ENCODE assay signal across 1 cellular context in the genomic region with DNA sequence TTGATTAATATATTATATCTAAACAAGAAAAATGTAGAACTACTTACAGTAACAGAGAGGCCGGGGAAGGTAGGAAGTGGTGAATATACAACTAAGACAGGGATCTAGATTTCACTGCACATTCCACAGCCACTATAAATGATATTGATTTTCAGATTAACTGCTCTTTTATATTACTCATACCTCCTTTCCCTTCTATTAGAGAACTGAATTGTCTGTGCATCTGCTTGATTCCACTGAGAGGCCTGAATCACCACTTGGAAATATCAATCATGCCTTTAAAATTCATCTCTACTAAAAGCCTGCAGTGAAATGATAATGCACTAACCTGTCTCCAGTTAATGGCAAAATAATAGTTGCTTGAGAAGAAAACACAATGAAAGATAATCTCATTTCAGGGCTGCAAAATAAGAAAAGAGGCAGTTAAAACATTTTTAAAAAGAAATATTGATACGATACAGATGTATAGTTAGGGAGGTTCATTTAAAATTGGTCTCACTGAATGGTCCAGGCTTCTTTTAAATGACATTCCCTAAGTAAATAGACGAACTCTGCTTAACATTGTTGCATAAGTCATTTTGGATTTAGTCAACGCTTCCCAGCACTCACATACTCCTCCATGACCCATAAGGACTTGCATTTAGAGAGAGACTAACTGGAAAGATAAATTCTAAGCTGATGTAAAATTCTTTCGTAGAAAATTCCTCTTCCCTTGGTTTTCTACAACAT.
TF ChIP-seq lines count a peak whose summit lies in the region.

No MANE protein-coding gene starts in this region.

TF ChIP-seq in GM12878, 131 proteins besides CTCF, POLR2A, EP300 and RAD21:
- TF ChIP-seq BCLAF1 (IDR thresholded peaks at IDR 0.05) (no peak), SMARCA5 (IDR thresholded peaks at IDR 0.05) (no peak), YY1 (IDR thresholded peaks at IDR 0.05; ENCODE audit: low read depth, low read length) (no peak), ATF7 (IDR thresholded peaks at IDR 0.05; ENCODE audit: low read depth) (no peak), SMAD1 (IDR thresholded peaks at IDR 0.05; ENCODE audit: low read depth, partially characterized antibody) (no peak), RCOR1 (conservative IDR thresholded peaks at IDR 0.05; ENCODE audit: low read depth, low read length) (no peak), TCF7 (IDR thresholded peaks at IDR 0.05; ENCODE audit: borderline replicate concordance) (no peak), RFX5 (IDR thresholded peaks at IDR 0.05; ENCODE audit: low read depth, low read length) (no peak), BMI1 (IDR thresholded peaks at IDR 0.05; ENCODE audit: borderline replicate concordance) (no peak), BCL11A (IDR thresholded peaks at IDR 0.05; ENCODE audit: low read depth, low read length) (no peak)
- TF ChIP-seq, protein P1, sequence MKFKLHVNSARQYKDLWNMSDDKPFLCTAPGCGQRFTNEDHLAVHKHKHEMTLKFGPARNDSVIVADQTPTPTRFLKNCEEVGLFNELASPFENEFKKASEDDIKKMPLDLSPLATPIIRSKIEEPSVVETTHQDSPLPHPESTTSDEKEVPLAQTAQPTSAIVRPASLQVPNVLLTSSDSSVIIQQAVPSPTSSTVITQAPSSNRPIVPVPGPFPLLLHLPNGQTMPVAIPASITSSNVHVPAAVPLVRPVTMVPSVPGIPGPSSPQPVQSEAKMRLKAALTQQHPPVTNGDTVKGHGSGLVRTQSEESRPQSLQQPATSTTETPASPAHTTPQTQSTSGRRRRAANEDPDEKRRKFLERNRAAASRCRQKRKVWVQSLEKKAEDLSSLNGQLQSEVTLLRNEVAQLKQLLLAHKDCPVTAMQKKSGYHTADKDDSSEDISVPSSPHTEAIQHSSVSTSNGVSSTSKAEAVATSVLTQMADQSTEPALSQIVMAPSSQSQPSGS (IDR thresholded peaks at IDR 0.05; ENCODE audit: low read length), result no peak
- TF ChIP-seq, protein P2, sequence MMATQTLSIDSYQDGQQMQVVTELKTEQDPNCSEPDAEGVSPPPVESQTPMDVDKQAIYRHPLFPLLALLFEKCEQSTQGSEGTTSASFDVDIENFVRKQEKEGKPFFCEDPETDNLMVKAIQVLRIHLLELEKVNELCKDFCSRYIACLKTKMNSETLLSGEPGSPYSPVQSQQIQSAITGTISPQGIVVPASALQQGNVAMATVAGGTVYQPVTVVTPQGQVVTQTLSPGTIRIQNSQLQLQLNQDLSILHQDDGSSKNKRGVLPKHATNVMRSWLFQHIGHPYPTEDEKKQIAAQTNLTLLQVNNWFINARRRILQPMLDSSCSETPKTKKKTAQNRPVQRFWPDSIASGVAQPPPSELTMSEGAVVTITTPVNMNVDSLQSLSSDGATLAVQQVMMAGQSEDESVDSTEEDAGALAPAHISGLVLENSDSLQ (IDR thresholded peaks at IDR 0.05), result no peak
